8 cellular contexts compared by ENCODE assay signal in the genomic region with DNA sequence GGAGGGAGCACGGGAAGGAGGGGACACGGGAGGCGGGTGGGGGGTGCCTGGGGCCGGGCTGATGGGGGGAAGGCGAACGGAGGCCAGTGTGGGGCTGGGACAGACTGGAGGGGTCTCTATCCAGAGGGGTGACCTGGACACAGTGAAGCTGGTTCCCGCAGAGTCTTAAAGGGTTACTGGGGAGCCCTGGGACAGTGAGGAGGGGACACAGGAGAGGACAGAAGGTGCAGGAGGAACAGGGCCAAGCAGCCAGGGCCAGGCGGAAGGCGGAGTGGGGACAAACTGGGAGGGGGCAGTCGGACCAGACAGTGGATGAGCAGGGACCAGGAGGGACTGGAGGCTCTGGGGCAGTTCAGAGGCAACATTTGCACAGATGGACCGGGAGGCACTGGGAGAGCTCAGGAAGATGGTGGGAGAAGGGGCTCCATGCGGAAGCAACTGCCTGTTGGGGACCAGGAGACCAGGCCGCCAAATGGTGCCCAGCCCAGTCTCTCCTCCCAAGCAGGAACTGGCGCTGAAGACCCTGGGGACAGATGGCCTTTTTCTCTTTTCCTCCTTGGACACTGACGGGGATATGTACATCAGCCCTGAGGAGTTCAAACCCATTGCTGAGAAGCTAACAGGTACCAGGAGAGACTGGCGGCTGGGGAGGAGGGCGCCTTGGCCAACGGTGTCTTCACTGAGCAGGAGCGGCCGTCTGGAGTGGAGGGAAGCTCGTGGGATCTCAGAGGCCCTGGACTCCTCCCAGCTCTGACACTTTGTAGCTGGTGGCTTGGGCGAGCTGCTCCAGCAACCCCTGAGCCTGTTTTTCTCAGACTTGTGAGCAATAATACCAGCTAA.
DNase-seq lines count a peak whose midpoint lies in the region; ATAC-seq lines count a peak whose summit lies in the region.

No MANE protein-coding gene starts in this region.

- peak overlapping the region; percentile 83 for H3K4me3 Mint-ChIP-seq in T-helper 2 cell treated with Interferon-gamma antibody and Interleukin-4, amounts not matched to agents 5 μg/mL and 100 μg/mL, for 36 hours
- H3K4me3 Mint-ChIP-seq in activated naive CD8-positive, alpha-beta T cell treated with anti-CD3 and anti-CD28 coated beads, Interleukin-2, amount 50 U/mL, for 24 hours: peak overlapping the region; percentile 73

- H3K36me3 Mint-ChIP-seq in T-helper 2 cell treated with Interferon-gamma antibody and Interleukin-4, amounts not matched to agents 5 μg/mL and 100 μg/mL, for 36 hours (ENCODE audit: low read depth): no peaks in the 10 kb centered on the region
- no peaks in the 10 kb centered on the region for H3K36me3 Mint-ChIP-seq in activated naive CD8-positive, alpha-beta T cell treated with anti-CD3 and anti-CD28 coated beads, Interleukin-2, amount 50 U/mL, for 24 hours (ENCODE audit: low read depth)

- no peak for ATAC-seq in activated naive CD8-positive, alpha-beta T cell treated with anti-CD3 and anti-CD28 coated beads, Interleukin-2, amount 50 U/mL, for 24 hours
- ATAC-seq in GM21619 (IDR thresholded peaks at IDR 0.05; ENCODE audit: unreplicated experiment) (no peak), GM21390 (IDR thresholded peaks at IDR 0.05; ENCODE audit: unreplicated experiment) (no peak), HG02678 (IDR thresholded peaks at IDR 0.05; ENCODE audit: unreplicated experiment) (no peak)

- peak overlapping the region; percentile 15 for H3K27ac Mint-ChIP-seq in T-helper 2 cell treated with Interferon-gamma antibody and Interleukin-4, amounts not matched to agents 5 μg/mL and 100 μg/mL, for 36 hours
- H3K27ac Mint-ChIP-seq in activated naive CD8-positive, alpha-beta T cell treated with anti-CD3 and anti-CD28 coated beads, Interleukin-2, amount 50 U/mL, for 24 hours: no peak overlapping the region

- peaks cover 43% of the 10 kb centered on the region for H3K27me3 Mint-ChIP-seq in T-helper 2 cell treated with Interferon-gamma antibody and Interleukin-4, amounts not matched to agents 5 μg/mL and 100 μg/mL, for 36 hours (ENCODE audit: low read depth)
- peaks cover 3% of the 10 kb centered on the region for H3K27me3 Mint-ChIP-seq in activated naive CD8-positive, alpha-beta T cell treated with anti-CD3 and anti-CD28 coated beads, Interleukin-2, amount 50 U/mL, for 24 hours

- no peak for DNase-seq in T-helper 2 cell treated with Interferon-gamma antibody and Interleukin-4, amounts not matched to agents 5 μg/mL and 100 μg/mL, for 36 hours (ENCODE audit: low spot score)
- DNase-seq in T-helper 2 cell (no peak), iPS-NIHi11 (ENCODE audit: low spot score) (peak; percentile 44), substantia nigra (lab: John Stamatoyannopoulos, UW) (peak in 11 of 49 donors; percentile 7 to 64 (median 28))
- DNase-seq in activated naive CD8-positive, alpha-beta T cell treated with anti-CD3 and anti-CD28 coated beads, Interleukin-2, amount 50 U/mL, for 24 hours: no peak

- H3K27ac ChIP-seq in substantia nigra (ENCODE audit: low read depth, low read length, poor library complexity, severe bottlenecking): peak overlapping the region; percentile 7

- H3K9me3 Mint-ChIP-seq in T-helper 2 cell treated with Interferon-gamma antibody and Interleukin-4, amounts not matched to agents 5 μg/mL and 100 μg/mL, for 36 hours: no peaks in the 10 kb centered on the region
- no peaks in the 10 kb centered on the region for H3K9me3 Mint-ChIP-seq in activated naive CD8-positive, alpha-beta T cell treated with anti-CD3 and anti-CD28 coated beads, Interleukin-2, amount 50 U/mL, for 24 hours

- H3K4me1 Mint-ChIP-seq in T-helper 2 cell treated with Interferon-gamma antibody and Interleukin-4, amounts not matched to agents 5 μg/mL and 100 μg/mL, for 36 hours (ENCODE audit: low read depth): peaks cover 36% of the 10 kb centered on the region
- H3K4me1 Mint-ChIP-seq in activated naive CD8-positive, alpha-beta T cell treated with anti-CD3 and anti-CD28 coated beads, Interleukin-2, amount 50 U/mL, for 24 hours: peaks cover 60% of the 10 kb centered on the region
